Comparison of ENCODE assay signal across 8 cellular contexts in genomic region chr1:48109390-48110009, GRCh38.
DNase-seq lines count a peak whose midpoint lies in the region; ATAC-seq and TF ChIP-seq lines count a peak whose summit lies in the region.

No MANE protein-coding gene starts in this region.

- TF ChIP-seq EP300 in sigmoid colon (IDR thresholded peaks at IDR 0.05) = no peak

- H3K27ac ChIP-seq in VCaP (peak overlapping the region; percentile 18; the same call in 1 of the 2 replicates), sigmoid colon (no peak overlapping the region)

- ATAC-seq in left cardiac atrium = peak; percentile 47 to 59
- no peak for ATAC-seq in GM18505 (IDR thresholded peaks at IDR 0.05; ENCODE audit: unreplicated experiment)

- H3K9me3 ChIP-seq in sigmoid colon = no peaks in the 10 kb centered on the region

- WGBS in sigmoid colon, 2 donors = 25% methylated on average over 6 of the region's 6 CpGs

- H3K4me3 ChIP-seq in GM12875 (ENCODE audit: low read depth, low read length) (no peak overlapping the region), sigmoid colon (no peak overlapping the region)

- intact Hi-C loops in left cardiac atrium (cut with DNase I) (loop anchor here (1.0 to 5.0 kb wide), 2 partner anchors 93 to 98 kb away; no protein-coding TSS in a partner anchor), sigmoid colon (cut with DNase I) (loop anchor here (5.0 kb wide), 1 partner anchor 388 kb away; no protein-coding TSS in a partner anchor)

- peak; percentile 65; the same call in 1 of the 2 replicates for TF ChIP-seq CTCF in GM12875 (IDR thresholded peaks at IDR 0.05; ENCODE audit: borderline replicate concordance, insufficient read depth, low read depth, low read length)
- TF ChIP-seq CTCF in VCaP (conservative IDR thresholded peaks at IDR 0.05) = peak; percentile 94
- peak; percentile 15 to 76 (median 63) for TF ChIP-seq CTCF in sigmoid colon (IDR thresholded peaks at IDR 0.05)

- no peaks in the 10 kb centered on the region for H3K4me1 ChIP-seq in sigmoid colon

- no peaks in the 10 kb centered on the region for H3K36me3 ChIP-seq in sigmoid colon

- H3K27me3 ChIP-seq in sigmoid colon = no peaks in the 10 kb centered on the region

- DNase-seq in AG08396 (ENCODE audit: low spot score) (peak; percentile 41), NCI-H1436 treated with DMSO at 0.1 percent for 48 hours (lab: John Stamatoyannopoulos, UW) (peak; percentile 7), left cardiac atrium (no peak), sigmoid colon (no peak), NCI-H1048 (lab: John Stamatoyannopoulos, UW) (no peak)

- TF ChIP-seq POLR2A in sigmoid colon (IDR thresholded peaks at IDR 0.05) (no peak), GM18505 (IDR thresholded peaks at IDR 0.05; ENCODE audit: borderline replicate concordance, extremely low read depth, insufficient read depth, insufficient read length) (no peak)

Comparison
In these comparisons a context has a peak if more than half of its experiments do, and no peak if none do; other contexts are left out.
1. DNase-seq: peak in AG08396 (single experiment) and NCI-H1436 treated with DMSO at 0.1 percent for 48 hours (single experiment); none in left cardiac atrium (single experiment), sigmoid colon (single experiment) and NCI-H1048 (single experiment).
2. Peak in every context shown above with its lines, with median percentiles within 50 percentile points of each other: CTCF ChIP-seq.